17 cellular contexts compared by ENCODE assay signal in genomic region chr6:20791932-20792331, GRCh38.
DNase-seq lines count a peak whose midpoint lies in the region; ATAC-seq and TF ChIP-seq lines count a peak whose summit lies in the region.
"Had no signal": no experiment of that assay in that cellular context is flagged by ENCODE, and none has a peak within 500 bp of the region (broad histone marks: within the 10 kb centered on the region; RNA-seq: fewer than 3 reads in every experiment).

No MANE protein-coding gene starts in this region.

- H4K20me1 ChIP-seq in IMR-90 (ENCODE audit: insufficient read depth, low read length), result no peaks in the 10 kb centered on the region
- no peaks in the 10 kb centered on the region for H4K20me1 ChIP-seq in MM.1S (ENCODE audit: insufficient read depth, low read length)

- H3K36me3 ChIP-seq in IMR-90 (ENCODE audit: control insufficient read depth, insufficient read depth, low read length) (no peaks in the 10 kb centered on the region), MM.1S (replicated peaks; ENCODE audit: insufficient read depth, low read length) (no peaks in the 10 kb centered on the region)

- H3K9me1 ChIP-seq in IMR-90 (ENCODE audit: insufficient read depth, low read length), result 0 out of 2 replicates have a peak, but pooled peaks cover 3% of the 10 kb centered on the region

- no peak overlapping the region for H2AK9ac ChIP-seq in IMR-90 (replicated peaks; ENCODE audit: low read depth, low read length, poor library complexity)

- no peak overlapping the region for H2BK15ac ChIP-seq in IMR-90 (ENCODE audit: low read depth, low read length)

- H3K79me1 ChIP-seq in IMR-90 (ENCODE audit: low read depth in 1 of 2, low read length in 2 of 2), result no peaks in the 10 kb centered on the region

- no peak overlapping the region for H3K18ac ChIP-seq in IMR-90 (ENCODE audit: low read depth, low read length)

- POLR2A ChIA-PET in IMR-90 (lab: Charles Lee; ENCODE audit: unreplicated experiment), result no interaction called here

- no peak for TF ChIP-seq RAD21 in IMR-90 (IDR thresholded peaks at IDR 0.05; ENCODE audit: low read length)

- no peak overlapping the region for H3K4ac ChIP-seq in IMR-90 (ENCODE audit: low read depth, low read length)

- H3K27me3 ChIP-seq in IMR-90 (ENCODE audit: control insufficient read depth, insufficient read depth, low read length), result no peaks in the 10 kb centered on the region
- H3K27me3 ChIP-seq in MM.1S (replicated peaks; ENCODE audit: insufficient read depth, low read length), result no peaks in the 10 kb centered on the region
- H3K27me3 ChIP-seq: testis had no signal

- no peaks in the 10 kb centered on the region for H3K79me2 ChIP-seq in MM.1S (ENCODE audit: low read length)

- no peak overlapping the region for H3K23ac ChIP-seq in IMR-90 (ENCODE audit: low read depth, low read length)

- H3K56ac ChIP-seq in IMR-90 (ENCODE audit: extremely low read depth, insufficient read depth, low read length), result no peak overlapping the region

- TF ChIP-seq POLR2A in IMR-90 (IDR thresholded peaks at IDR 0.05; ENCODE audit: low read depth, low read length), result no peak

- H4K8ac ChIP-seq in IMR-90 (ENCODE audit: low read depth in 2 of 2, low read length in 2 of 2), result no peak overlapping the region

- H3K4me3 ChIP-seq in AG10803 (ENCODE audit: low read length), result no peak overlapping the region
- H3K4me3 ChIP-seq in IMR-90 (ENCODE audit: insufficient read depth, low read depth, low read length), result no peak overlapping the region
- H3K4me3 ChIP-seq in MM.1S (ENCODE audit: low read length), result no peak overlapping the region
- H3K4me3 ChIP-seq: PC-9, testis had no signal

- H4K5ac ChIP-seq in IMR-90 (ENCODE audit: low read depth, low read length), result no peak overlapping the region

- CTCF ChIA-PET in IMR-90 (lab: Yijun Ruan, JAX), result interaction anchor here (0.7 kb wide), 1 partner anchor 17 kb away, joined by 4 read pairs; no protein-coding TSS in a partner anchor

- no peak overlapping the region; the same call in 1 of the 2 replicates for H3K14ac ChIP-seq in IMR-90 (replicated peaks; ENCODE audit: low read depth, low read length)

- peak overlapping the region; percentile 21; the same call in 1 of the 2 replicates for H2BK120ac ChIP-seq in IMR-90 (ENCODE audit: low read depth, low read length)

- H4K91ac ChIP-seq in IMR-90 (ENCODE audit: insufficient read depth, low read depth, low read length), result peak overlapping the region; percentile 45; the same call in 1 of the 2 replicates

- H3K9me3 ChIP-seq in IMR-90 (ENCODE audit: control insufficient read depth, insufficient read depth, low read length) (no peaks in the 10 kb centered on the region), MM.1S (replicated peaks; ENCODE audit: insufficient read depth, low read length) (no peaks in the 10 kb centered on the region)
- H3K9me3 ChIP-seq: testis had no signal

- no peaks in the 10 kb centered on the region for H3K9me2 ChIP-seq in MM.1S (replicated peaks; ENCODE audit: insufficient read depth, low read length)

- BruUV-seq in IMR-90 (replicated peaks; lab: Mats Ljungman, UMichigan), result no TSS peak

- no peak for TF ChIP-seq CTCF in AG10803 (conservative IDR thresholded peaks at IDR 0.05; ENCODE audit: low read length)
- TF ChIP-seq CTCF in IMR-90 (conservative IDR thresholded peaks at IDR 0.05; ENCODE audit: low read depth, low read length), result no peak
- TF ChIP-seq CTCF in MM.1S (IDR thresholded peaks at IDR 0.05; ENCODE audit: low read length), result no peak

- WGBS in IMR-90 (ENCODE audit: extremely low coverage in 2 of 2, insufficient read length in 1 of 2), 2 experiments, result no CpG with 5 or more reads among the region's 2 CpGs

- H2AK5ac ChIP-seq in IMR-90 (ENCODE audit: low read depth, low read length), result no peak overlapping the region

- ATAC-seq in IMR-90 (ENCODE audit: low read depth), result no peak
- ATAC-seq in GM19452 (IDR thresholded peaks at IDR 0.05; ENCODE audit: unreplicated experiment), result no peak
- ATAC-seq in GM18858 (IDR thresholded peaks at IDR 0.05; ENCODE audit: unreplicated experiment), result no peak
- ATAC-seq: naive thymus-derived CD4-positive, alpha-beta T cell had no signal

- no peaks in the 10 kb centered on the region for H3F3A ChIP-seq in MM.1S (ENCODE audit: insufficient read depth, low read length)

- no peaks in the 10 kb centered on the region; the same call in 1 of the 2 replicates for H3K4me1 ChIP-seq in IMR-90 (ENCODE audit: control insufficient read depth, insufficient read depth, low read length)
- H3K4me1 ChIP-seq in MM.1S (ENCODE audit: low read length), result no peaks in the 10 kb centered on the region
- H3K4me1 ChIP-seq: testis had no signal

- intact Hi-C loops in IMR-90 (cut with micrococcal nuclease), result no loop called here

- H2AFZ ChIP-seq in IMR-90 (replicated peaks; ENCODE audit: low read length, poor library complexity), result no peak overlapping the region
- no peak overlapping the region for H2AFZ ChIP-seq in MM.1S (ENCODE audit: low read length)
- H2AFZ ChIP-seq: PC-9 had no signal

- H3K27ac ChIP-seq in IMR-90 (ENCODE audit: insufficient read depth, low read length) (peak overlapping the region; percentile 49; the same call in 1 of the 2 replicates), MM.1S (ENCODE audit: low read length) (no peak overlapping the region)
- H3K27ac ChIP-seq: PC-9, testis had no signal

- no peak overlapping the region for H3K9ac ChIP-seq in IMR-90 (ENCODE audit: low read depth, low read length)
- no peak overlapping the region for H3K9ac ChIP-seq in MM.1S (ENCODE audit: low read length)

- in situ Hi-C loops in IMR-90 (cut with MboI; ENCODE audit: low sequenced_read_pairs), result no loop called here

- dilution Hi-C loops in IMR-90 (cut with HindIII; ENCODE audit: low sequenced_read_pairs, unreplicated experiment), result no loop called here

- no peak overlapping the region for H2BK20ac ChIP-seq in IMR-90 (ENCODE audit: low read depth, low read length)

- DNase-seq in AG10803 (ENCODE audit: low read depth) (peak; percentile 56), IMR-90 (no peak), OCI-M1 (lab: John Stamatoyannopoulos, UW) (peak; percentile 29), fibroblast of peridontal ligament (ENCODE audit: extremely low read depth) (peak; percentile 72), MM.1S (no peak), DMS53 treated with DMSO at 0.1 percent for 48 hours (lab: John Stamatoyannopoulos, UW; ENCODE audit: unreplicated experiment) (no peak)
- DNase-seq: activated CD4-positive, alpha-beta T cell treated with anti-CD3 and anti-CD28 coated beads for 48 hours; activated CD8-positive, alpha-beta memory T cell treated with anti-CD3 and anti-CD28 coated beads, Interleukin-2, amount 50 U/mL, for 4 hours; activated naive CD4-positive, alpha-beta T cell treated with anti-CD3 and anti-CD28 coated beads for 36 hours; glutamatergic neuron; HCEC 1CT; immature natural killer cell; naive thymus-derived CD4-positive, alpha-beta T cell; PC-9; testis had no signal

- 0 out of 2 replicates have a peak overlapping the region, but pooled peaks have one; percentile 35 for H3K4me2 ChIP-seq in IMR-90 (ENCODE audit: low read depth, low read length)
- no peak overlapping the region for H3K4me2 ChIP-seq in MM.1S (ENCODE audit: low read depth, low read length)
- H3K4me2 ChIP-seq: PC-9 had no signal

- H2BK5ac ChIP-seq in IMR-90 (ENCODE audit: low read depth, low read length, poor library complexity, severe bottlenecking), result no peak overlapping the region

TF ChIP-seq in IMR-90, 13 proteins besides CTCF, POLR2A, EP300 and RAD21:
- TF ChIP-seq CEBPB (IDR thresholded peaks at IDR 0.05; ENCODE audit: low read depth, low read length), result no peak
- no peak for TF ChIP-seq ELK1 (IDR thresholded peaks at IDR 0.05; ENCODE audit: borderline replicate concordance, low read depth, low read length)
- no peak for TF ChIP-seq MXI1 (IDR thresholded peaks at IDR 0.05; ENCODE audit: borderline replicate concordance, low read depth, low read length)
- no peak for TF ChIP-seq CHD1 (IDR thresholded peaks at IDR 0.05; ENCODE audit: low read depth, low read length)
- no peak for TF ChIP-seq NFE2L2 (IDR thresholded peaks at IDR 0.05; ENCODE audit: low read depth, low read length)
- no peak for TF ChIP-seq RCOR1 (IDR thresholded peaks at IDR 0.05; ENCODE audit: insufficient replicate concordance, low read length)
- no peak for TF ChIP-seq FOS (IDR thresholded peaks at IDR 0.05; ENCODE audit: low read depth, low read length)
- no peak for TF ChIP-seq BHLHE40 (IDR thresholded peaks at IDR 0.05; ENCODE audit: low read depth, low read length)
- TF ChIP-seq RFX5 (IDR thresholded peaks at IDR 0.05; ENCODE audit: low read depth, low read length), result no peak
- TF ChIP-seq USF2 (IDR thresholded peaks at IDR 0.05; ENCODE audit: low read depth, low read length), result no peak
- TF ChIP-seq MAFK (IDR thresholded peaks at IDR 0.05; ENCODE audit: low read depth, low read length), result no peak
- TF ChIP-seq SMC3 (IDR thresholded peaks at IDR 0.05; ENCODE audit: low read depth, low read length), result no peak
- no peak for TF ChIP-seq MAZ (IDR thresholded peaks at IDR 0.05; ENCODE audit: borderline replicate concordance, low read depth, low read length)

Comparison
In these comparisons a context has a peak if more than half of its experiments do, and no peak if none do; other contexts are left out.
1. DNase-seq: peak in AG10803 (single experiment), OCI-M1 (single experiment) and fibroblast of peridontal ligament (single experiment); none in IMR-90 (single experiment), MM.1S (single experiment) and DMS53 treated with DMSO at 0.1 percent for 48 hours (single experiment).